Comparison of ENCODE assay signal across 1 cellular context in the genomic region with DNA sequence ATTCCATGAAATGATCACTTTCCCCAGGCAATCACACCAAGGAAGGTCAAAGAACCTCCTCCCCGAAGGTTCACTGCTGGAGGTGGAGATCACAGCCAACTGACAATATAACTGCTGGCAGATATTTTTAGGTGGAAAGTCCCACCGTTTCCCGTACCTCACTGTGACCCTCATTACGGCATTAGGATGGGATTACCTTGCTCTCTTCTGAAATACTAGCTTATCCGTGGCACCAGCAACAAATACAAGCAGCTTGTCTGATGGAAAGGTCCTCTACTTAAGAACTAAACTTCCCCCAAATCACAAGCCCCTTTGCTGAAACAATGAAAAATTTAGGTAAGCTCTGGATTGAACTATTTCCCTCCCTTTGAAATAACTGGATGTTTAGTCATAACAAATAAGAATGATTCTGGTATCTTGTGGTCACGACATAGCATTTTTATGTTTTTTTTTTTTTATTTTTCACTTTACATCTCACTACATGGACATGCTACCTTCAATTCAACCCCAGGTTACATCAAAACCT.
TF ChIP-seq lines count a peak whose summit lies in the region.

No MANE protein-coding gene starts in this region.

TF ChIP-seq in A549, 52 proteins besides CTCF, POLR2A, EP300 and RAD21 (continued from another document):
- TF ChIP-seq RFX5 (IDR thresholded peaks at IDR 0.05) (no peak), KDM1A (IDR thresholded peaks at IDR 0.05; ENCODE audit: low read depth) (no peak), PBX3 (IDR thresholded peaks at IDR 0.05) (no peak)
- TF ChIP-seq, protein P1, sequence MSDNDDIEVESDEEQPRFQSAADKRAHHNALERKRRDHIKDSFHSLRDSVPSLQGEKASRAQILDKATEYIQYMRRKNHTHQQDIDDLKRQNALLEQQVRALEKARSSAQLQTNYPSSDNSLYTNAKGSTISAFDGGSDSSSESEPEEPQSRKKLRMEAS (IDR thresholded peaks at IDR 0.05) = no peak
